8 cellular contexts compared by ENCODE assay signal in genomic region chr6:134822920-134823430, GRCh38.
DNase-seq lines count a peak whose midpoint lies in the region; ATAC-seq and TF ChIP-seq lines count a peak whose summit lies in the region.

No MANE protein-coding gene starts in this region.

- H3K36me3 Mint-ChIP-seq in chondrocyte (ENCODE audit: low read depth) = peaks cover 2% of the 10 kb centered on the region

- H3K4me3 Mint-ChIP-seq in chondrocyte (ENCODE audit: unreplicated experiment) = no peak overlapping the region

- H3K4me3 ChIP-seq in ACC112 (ENCODE audit: low read depth, low read length) = no peak overlapping the region
- no peak overlapping the region for H3K4me3 ChIP-seq in GM12875 (ENCODE audit: low read depth, low read length)

- no peaks in the 10 kb centered on the region for H3K79me2 ChIP-seq in ACC112 (ENCODE audit: control insufficient read depth, insufficient read depth, low read length, unreplicated experiment)

- H3K27me3 ChIP-seq in ACC112 (ENCODE audit: insufficient read depth, low read length) = no peaks in the 10 kb centered on the region

- DNase-seq in NCI-H1436 treated with DMSO at 0.1 percent for 48 hours (lab: John Stamatoyannopoulos, UW) (peak; percentile 41), SW 1271 (lab: John Stamatoyannopoulos, UW) (peak; percentile 21 to 69), chondrocyte (ENCODE audit: low spot score) (no peak), left kidney (ENCODE audit: low read depth, low spot score) (peak; percentile 91)
- peak; percentile 43 for DNase-seq in stimulated activated CD4-positive, alpha-beta T cell treated with anti-CD3 and anti-CD28 coated beads, Interleukin-4, amount 100 ng/mL, for 24 hours

- H3K4me1 Mint-ChIP-seq in chondrocyte (ENCODE audit: low read depth) = peaks cover 50% of the 10 kb centered on the region

- ATAC-seq in HG02884 (IDR thresholded peaks at IDR 0.05; ENCODE audit: unreplicated experiment) = peak; percentile 66

- H3K9me3 Mint-ChIP-seq in chondrocyte (ENCODE audit: low read depth) = peaks cover 6% of the 10 kb centered on the region

- peaks cover 15% of the 10 kb centered on the region for H3K4me1 ChIP-seq in ACC112 (ENCODE audit: control insufficient read depth, insufficient read depth, low read length, unreplicated experiment)

- no peak overlapping the region for H3K27ac ChIP-seq in ACC112 (ENCODE audit: low read depth, low read length)

- peak; percentile 76 for TF ChIP-seq CTCF in GM12875 (IDR thresholded peaks at IDR 0.05; ENCODE audit: borderline replicate concordance, insufficient read depth, low read depth, low read length)
- TF ChIP-seq CTCF in chondrocyte (IDR thresholded peaks at IDR 0.05) = peak; percentile 97

- H2AFZ ChIP-seq in ACC112 (ENCODE audit: low read length, unreplicated experiment) = peak overlapping the region; percentile 39

- no peaks in the 10 kb centered on the region for H3K27me3 Mint-ChIP-seq in chondrocyte (ENCODE audit: low read depth)

- peak overlapping the region; percentile 67 for H3K27ac Mint-ChIP-seq in chondrocyte (ENCODE audit: unreplicated experiment)

- H3K36me3 ChIP-seq in ACC112 (ENCODE audit: insufficient read depth, low read length) = no peaks in the 10 kb centered on the region
